ENCODE assay signal across 22 cellular contexts in the genomic region with DNA sequence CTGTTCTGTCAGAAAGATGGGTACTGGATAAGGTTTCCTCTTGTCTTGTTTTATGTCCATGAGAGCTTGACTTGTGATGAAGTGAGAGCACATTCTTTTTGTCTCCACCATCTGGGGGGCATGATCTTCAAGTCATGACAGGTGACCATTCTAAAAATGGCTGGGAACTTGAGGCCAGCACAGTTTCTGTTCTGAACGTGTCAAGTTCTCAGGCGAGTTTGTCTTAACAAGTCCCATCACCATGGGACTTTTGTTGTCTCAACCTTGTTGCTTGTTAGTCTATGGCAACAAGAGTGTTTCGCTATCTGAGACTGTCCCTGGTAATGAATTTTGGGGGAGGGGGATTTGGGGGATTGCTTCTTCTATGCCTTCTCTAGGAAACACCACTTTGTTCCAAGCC. TPM values are rescaled to one million over a fixed set of nuclear protein-coding genes. Genes with fewer than 3 reads are reported as not detected.
DNase-seq lines count a peak whose midpoint lies in the region; ATAC-seq and TF ChIP-seq lines count a peak whose summit lies in the region.
"Had no signal": no experiment of that assay in that cellular context is flagged by ENCODE, and none has a peak within 500 bp of the region (broad histone marks: within the 10 kb centered on the region; RNA-seq: fewer than 3 reads in every experiment).

No MANE protein-coding gene starts in this region.

- WGBS in aorta, 2 donors = 43 to 52% methylated on average over 3 of the region's 3 CpGs

- DNase-seq in tibial artery (no peak), NCI-H1105 treated with DMSO at 0.1 percent for 48 hours (lab: John Stamatoyannopoulos, UW) (no peak), DMS 273 (lab: John Stamatoyannopoulos, UW; ENCODE audit: unreplicated experiment) (no peak), aorta (no peak)
- DNase-seq: activated CD4-positive, alpha-beta T cell treated with anti-CD3 and anti-CD28 coated beads, Interleukin-2, amount 10 ng/mL, durations not matched to agents 24 days and 14 days; activated CD8-positive, alpha-beta memory T cell treated with anti-CD3 and anti-CD28 coated beads, Interleukin-2, amount 50 U/mL, for 48 hours; activated naive CD4-positive, alpha-beta T cell treated with anti-CD3 and anti-CD28 coated beads for 36 hours; AML-193; Calu3; colonic mucosa; foreskin fibroblast; left ventricle myocardium inferior; mucosa of descending colon; NCI-H187 treated with DMSO at 0.1 percent for 48 hours; NCI-H510A; OCI-M1; stimulated activated CD4-positive, alpha-beta T cell treated with anti-CD3 and anti-CD28 coated beads, Interleukin-4, amount 100 ng/mL, for 24 hours; stimulated activated CD8-positive, alpha-beta memory T cell treated with anti-CD3 and anti-CD28 coated beads, Interleukin-4, amount 100 ng/mL, for 48 hours had no signal

- H3K9me3 ChIP-seq in tibial artery (peaks cover 0 to 12% (median 0%) of the 10 kb centered on the region in 3 donors), aorta (ENCODE audit: control insufficient read depth, low read length) (peaks cover 2% of the 10 kb centered on the region)
- H3K9me3 ChIP-seq: colonic mucosa, mucosa of descending colon had no signal

- peaks cover 0 to 14% (median 3%) of the 10 kb centered on the region in 4 donors for H3K4me1 ChIP-seq in tibial artery
- H3K4me1 ChIP-seq in aorta (ENCODE audit: control insufficient read depth in 1 of 2, insufficient read depth in 2 of 2, low read length in 2 of 2) = peaks cover 5 to 11% of the 10 kb centered on the region in 2 donors
- H3K4me1 ChIP-seq: colonic mucosa had no signal

- intact Hi-C loops in tibial artery (cut with DNase I; ENCODE audit: low total_unique reads) (no loop called here), aorta (cut with DNase I) (no loop called here)

- no peaks in the 10 kb centered on the region for H3K36me3 ChIP-seq in tibial artery
- no peaks in the 10 kb centered on the region for H3K36me3 ChIP-seq in aorta (ENCODE audit: control insufficient read depth in 1 of 2, insufficient read depth in 2 of 2, low read length in 1 of 2)
- H3K36me3 ChIP-seq: colonic mucosa, left ventricle myocardium inferior had no signal

- TF ChIP-seq CTCF in tibial artery (IDR thresholded peaks at IDR 0.05) = no peak

- ATAC-seq in GM18907 (IDR thresholded peaks at IDR 0.05; ENCODE audit: unreplicated experiment) (peak; percentile 60), HG02571 (IDR thresholded peaks at IDR 0.05; ENCODE audit: unreplicated experiment) (peak; percentile 81), HG03354 (IDR thresholded peaks at IDR 0.05; ENCODE audit: poor library complexity, severe bottlenecking, unreplicated experiment) (peak; percentile 83), aorta (ENCODE audit: low FRiP score) (no peak)
- ATAC-seq: mucosa of descending colon had no signal

- H3K27ac ChIP-seq in tibial artery = peak overlapping the region; percentile 26 to 41
- H3K27ac ChIP-seq in aorta (ENCODE audit: low read depth in 1 of 2, low read length in 2 of 2) = no peak overlapping the region
- H3K27ac ChIP-seq: colonic mucosa, left ventricle myocardium inferior, SK-N-MC had no signal

- no peak overlapping the region for H3K4me3 ChIP-seq in tibial artery
- no peak overlapping the region for H3K4me3 ChIP-seq in aorta (ENCODE audit: low read length in 2 of 2)
- H3K4me3 ChIP-seq: colonic mucosa, left ventricle myocardium inferior, mucosa of descending colon, SK-N-MC had no signal

- H3K27me3 ChIP-seq in tibial artery (no peaks in the 10 kb centered on the region), aorta (ENCODE audit: control insufficient read depth in 1 of 2, insufficient read depth in 2 of 2, low read length in 1 of 2) (no peaks in the 10 kb centered on the region)
- H3K27me3 ChIP-seq: colonic mucosa had no signal

RNA-seq across cellular contexts. Expression of gene ENPP4, which starts 25.6 kb away (rescaled TPM):
- total RNA-seq in aorta = 10 to 100 TPM; 20.4 to 27.0 TPM
- polyA plus RNA-seq in aorta = 10 to 100 TPM; 10.1 to 11.7 TPM

Comparison
In these comparisons a context has a peak if more than half of its experiments do, and no peak if none do; other contexts are left out.
1. H3K27ac ChIP-seq: peak in tibial artery (2 of 2); none in aorta (0 of 2).